19 cellular contexts compared by ENCODE assay signal in the genomic region with DNA sequence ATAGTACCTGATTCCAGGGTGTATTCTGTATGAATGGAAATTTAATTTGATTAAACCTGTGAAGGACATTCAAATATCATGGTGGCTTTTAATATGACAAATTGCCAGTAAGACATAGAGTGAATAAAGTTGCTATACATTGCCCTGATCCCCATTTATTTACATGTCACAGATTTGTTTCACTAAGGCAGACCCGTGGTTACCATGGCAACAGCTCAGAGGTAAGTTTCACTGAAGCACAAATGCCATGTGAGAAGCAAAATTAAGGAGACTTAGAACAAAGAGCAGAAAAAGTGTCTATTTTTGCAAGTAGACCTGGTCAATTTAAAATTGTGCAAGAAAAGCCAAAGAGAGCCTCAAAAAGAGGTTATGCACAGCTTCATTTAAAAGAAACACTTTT.
"Had no signal": no experiment of that assay in that cellular context is flagged by ENCODE, and none has a peak within 500 bp of the region (broad histone marks: within the 10 kb centered on the region; RNA-seq: fewer than 3 reads in every experiment).

No MANE protein-coding gene starts in this region.

- H3K4me3 ChIP-seq: gastroesophageal sphincter, ovary, thoracic aorta had no signal

- H3K27me3 ChIP-seq: gastroesophageal sphincter, ovary had no signal

- H3K27ac ChIP-seq: epithelial cell of prostate, gastroesophageal sphincter, ovary, thoracic aorta had no signal

- H3K4me3 Mint-ChIP-seq: central memory CD8-positive, alpha-beta T cell; neural crest cell; stimulated activated naive CD8-positive, alpha-beta T cell treated with anti-CD3 and anti-CD28 coated beads, Interleukin-15, amount 100 ng/mL, for 72 hours had no signal

- H3K36me3 Mint-ChIP-seq: activated naive CD4-positive, alpha-beta T cell treated with anti-CD3 and anti-CD28 coated beads, Interleukin-2, amount 50 U/mL, for 72 hours; brain had no signal

- H3K36me3 ChIP-seq: gastroesophageal sphincter, ovary, thoracic aorta had no signal

- H3K4me1 Mint-ChIP-seq: central memory CD8-positive, alpha-beta T cell had no signal

- DNase-seq: activated CD4-positive, alpha-beta T cell treated with anti-CD3 and anti-CD28 coated beads, Interleukin-2, amount 50 U/mL, for 4 hours; activated effector memory CD4-positive, alpha-beta T cell treated with Interleukin-2 at 50 U/mL for 16 hours; activated T-cell treated with anti-CD3 and anti-CD28 coated beads, Interleukin-2, amount 50 U/mL, for 1 hour; amygdala; cortex of kidney; effector CD8-positive, alpha-beta T cell; kidney; left ventricle myocardium superior; mesenchymal stem cell; ovary; stimulated activated CD4-positive, alpha-beta T cell treated with anti-CD3 and anti-CD28 coated beads, Interleukin-4, amount 100 ng/mL, for 1 hour; stimulated activated naive CD8-positive, alpha-beta T cell treated with anti-CD3 and anti-CD28 coated beads, Interleukin-15, amount 100 ng/mL, for 72 hours had no signal

- H3K27me3 Mint-ChIP-seq: stimulated activated naive CD8-positive, alpha-beta T cell treated with anti-CD3 and anti-CD28 coated beads, Interleukin-15, amount 100 ng/mL, for 72 hours had no signal

- H3K9me3 Mint-ChIP-seq: activated naive CD4-positive, alpha-beta T cell treated with anti-CD3 and anti-CD28 coated beads, Interleukin-2, amount 50 U/mL, for 72 hours; central memory CD8-positive, alpha-beta T cell; neural crest cell; stimulated activated naive CD8-positive, alpha-beta T cell treated with anti-CD3 and anti-CD28 coated beads, Interleukin-15, amount 100 ng/mL, for 72 hours had no signal

- H3K9me3 ChIP-seq: gastroesophageal sphincter, ovary, thoracic aorta had no signal

- H3K4me1 ChIP-seq: gastroesophageal sphincter had no signal

- H3K27ac Mint-ChIP-seq: activated naive CD4-positive, alpha-beta T cell treated with anti-CD3 and anti-CD28 coated beads, Interleukin-2, amount 50 U/mL, for 72 hours; stimulated activated naive CD8-positive, alpha-beta T cell treated with anti-CD3 and anti-CD28 coated beads, Interleukin-15, amount 100 ng/mL, for 72 hours had no signal
